Comparison of ENCODE assay signal across 8 cellular contexts in the genomic region with DNA sequence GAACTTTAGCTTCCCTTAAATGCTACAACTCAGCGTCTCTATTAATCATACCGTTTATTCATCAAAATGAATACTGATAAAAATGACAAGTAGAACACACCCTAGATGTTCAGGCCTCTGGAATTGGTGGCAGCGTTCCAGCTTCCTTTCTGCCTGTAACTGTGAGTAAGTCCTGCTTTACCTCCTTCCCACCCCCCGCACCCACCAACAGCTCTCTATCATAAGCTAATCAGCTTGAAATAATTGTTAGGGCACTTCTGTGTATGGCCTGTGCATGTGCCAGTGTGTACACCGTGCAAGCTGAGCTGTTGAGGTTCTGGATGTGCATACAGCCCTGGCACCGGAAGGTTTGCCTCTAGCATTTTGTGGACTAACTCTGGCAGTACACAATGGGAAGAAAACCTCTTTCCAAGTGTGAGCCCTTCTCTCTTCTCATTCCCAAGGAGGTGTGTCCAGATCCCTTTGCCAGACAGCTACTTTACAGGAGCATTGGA. TPM values are rescaled to one million over a fixed set of nuclear protein-coding genes. Genes with fewer than 3 reads are reported as not detected.
DNase-seq lines count a peak whose midpoint lies in the region; ATAC-seq and TF ChIP-seq lines count a peak whose summit lies in the region.

No MANE protein-coding gene starts in this region.

- no peaks in the 10 kb centered on the region for H4K20me1 ChIP-seq in Karpas-422 (ENCODE audit: insufficient read depth, low read depth, low read length)

- no peaks in the 10 kb centered on the region for H3K27me3 ChIP-seq in Karpas-422 (ENCODE audit: low read length)

- DNase-seq in AG08396 (ENCODE audit: low spot score) (peak; percentile 12), M059J (ENCODE audit: low read depth) (peak; percentile 60), coronary artery (ENCODE audit: low spot score) (no peak), mesothelial cell of epicardium (ENCODE audit: low spot score in 2 of 2, unreplicated experiment in 2 of 2) (peak in 1 of 2 experiments; percentile 40), NCI-H1436 (lab: John Stamatoyannopoulos, UW) (no peak), GM10248 (ENCODE audit: extremely low spot score) (no peak), Karpas-422 (no peak)

- H3K4me1 Mint-ChIP-seq in mesothelial cell of epicardium: peaks cover 41% of the 10 kb centered on the region

- CTCF ChIA-PET in GM10248 (lab: Yijun Ruan, JAX): interaction anchor here (0.9 to 1.8 kb wide), 7 partner anchors 9 to 68 kb away, joined by 3 to 6 read pairs (median 4); no protein-coding TSS in a partner anchor

- H3K27ac Mint-ChIP-seq in mesothelial cell of epicardium: peak overlapping the region; percentile 91

- H3K36me3 ChIP-seq in Karpas-422 (ENCODE audit: insufficient read depth, low read length): no peaks in the 10 kb centered on the region

- peaks cover 8% of the 10 kb centered on the region for H3K9me3 Mint-ChIP-seq in mesothelial cell of epicardium

- no peaks in the 10 kb centered on the region for H3K79me2 ChIP-seq in Karpas-422 (ENCODE audit: low read length)

- H3K9me3 ChIP-seq in Karpas-422 (ENCODE audit: low read length): no peaks in the 10 kb centered on the region

- H2AFZ ChIP-seq in Karpas-422 (ENCODE audit: low read length): no peak overlapping the region

- POLR2A ChIA-PET in GM10248 (lab: Yijun Ruan, JAX): no interaction called here

- peaks cover 7% of the 10 kb centered on the region for H3K27me3 Mint-ChIP-seq in mesothelial cell of epicardium (ENCODE audit: low read depth)

- H3K27ac ChIP-seq in coronary artery (peak overlapping the region in 1 of 2 donors; percentile 15), Karpas-422 (ENCODE audit: low read length) (no peak overlapping the region)

- no peak overlapping the region for H3K9ac ChIP-seq in Karpas-422 (ENCODE audit: low read length)

- H3K4me3 ChIP-seq in coronary artery (peak overlapping the region; percentile 74), Karpas-422 (ENCODE audit: low read length) (no peak overlapping the region)

- ATAC-seq in HG02884 (IDR thresholded peaks at IDR 0.05; ENCODE audit: unreplicated experiment): no peak

- TF ChIP-seq CTCF in coronary artery (IDR thresholded peaks at IDR 0.05) (no peak), mesothelial cell of epicardium (IDR thresholded peaks at IDR 0.05; ENCODE audit: unreplicated experiment) (no peak), GM10248 (IDR thresholded peaks at IDR 0.05; ENCODE audit: control extremely low read depth, extremely low read depth, low read depth, missing control alignments) (no peak)

- peak overlapping the region; percentile 81 for H3K4me3 Mint-ChIP-seq in mesothelial cell of epicardium

- no peak overlapping the region for H3K4me2 ChIP-seq in Karpas-422 (ENCODE audit: low read depth, low read length, poor library complexity, severe bottlenecking)

- H3K9me2 ChIP-seq in Karpas-422 (replicated peaks; ENCODE audit: insufficient read depth, low read length): no peaks in the 10 kb centered on the region

- no peaks in the 10 kb centered on the region for H3K4me1 ChIP-seq in Karpas-422 (ENCODE audit: low read length)

- H3K36me3 Mint-ChIP-seq in mesothelial cell of epicardium: no peaks in the 10 kb centered on the region

RNA-seq across cellular contexts. Expression of a gene that starts 1.0 kb away (rescaled TPM):
- total RNA-seq in M059J (2014; rRNA removed; shearing (Covaris generic)): 8.1 and 8.8 TPM in 2 replicates
- 33.5 to 36.6 TPM (median 35.4 TPM) in 3 replicates for total RNA-seq in mesothelial cell of epicardium
- not detected in 2 replicates for total RNA-seq in Karpas-422 (2014; rRNA removed; shearing (Covaris generic); ENCODE audit: low replicate concordance)

Comparison
In these comparisons a context has a peak if more than half of its experiments do, and no peak if none do; other contexts are left out.
1. DNase-seq: peak in AG08396 (single experiment) and M059J (single experiment); none in coronary artery (single experiment), NCI-H1436 (single experiment), GM10248 (single experiment) and Karpas-422 (single experiment).